11 cellular contexts compared by ENCODE assay signal in the genomic region with DNA sequence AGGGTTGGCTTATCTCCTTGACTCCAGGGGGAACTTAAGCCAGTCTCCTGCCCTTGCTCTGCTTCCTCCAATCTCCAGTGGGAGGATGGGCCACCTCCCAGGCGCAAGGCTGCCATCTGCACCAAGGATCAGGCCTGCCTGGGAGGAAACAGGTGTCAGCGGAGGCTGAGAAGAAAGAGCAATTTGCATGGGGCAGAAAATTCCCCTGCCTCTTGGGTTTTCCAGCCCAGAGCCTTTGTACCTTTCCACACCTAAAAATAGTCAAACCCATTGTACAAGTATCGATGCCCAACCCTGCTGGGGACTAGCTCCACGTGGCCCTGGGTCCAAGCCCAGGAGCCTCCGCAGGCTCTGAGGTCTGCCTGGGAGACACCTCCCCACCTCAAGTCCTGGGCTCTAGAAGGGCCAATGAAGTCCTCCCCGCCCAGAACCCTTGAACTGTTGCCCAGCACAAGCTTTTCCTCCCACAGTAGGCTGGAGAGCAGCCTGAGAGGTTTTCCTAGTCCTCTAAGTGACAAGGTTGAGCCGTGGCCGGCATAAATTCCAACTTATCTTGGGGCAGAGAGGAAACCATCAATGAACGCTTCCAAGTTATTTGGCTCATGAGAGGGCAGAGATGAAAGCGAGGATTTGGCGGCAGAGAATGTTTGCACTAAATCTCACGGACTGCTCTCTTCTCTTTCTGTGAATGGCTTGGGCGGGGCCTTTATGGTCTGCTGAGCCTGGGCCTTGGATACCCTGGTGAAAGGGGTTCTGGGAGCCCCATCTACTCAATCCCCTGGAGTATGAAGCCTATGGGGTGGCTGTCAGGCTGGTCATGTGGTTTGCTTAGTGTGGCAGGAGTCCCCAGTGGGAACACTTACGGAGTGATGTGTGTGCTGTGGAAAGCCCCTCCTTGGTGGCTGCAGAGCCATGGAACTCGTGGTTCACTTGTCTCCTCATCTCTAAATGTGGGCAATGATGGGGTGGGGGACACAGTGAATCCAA. TPM values are rescaled to one million over a fixed set of nuclear protein-coding genes. Genes with fewer than 3 reads are reported as not detected.
A peak's percentile ranks its signal among the peaks of the same experiment; 100 is the strongest.
DNase-seq lines count a peak whose midpoint lies in the region; FAIRE-seq and TF ChIP-seq lines count a peak whose summit lies in the region.
"Had no signal": no experiment of that assay in that cellular context is flagged by ENCODE, and none has a peak within 500 bp of the region (broad histone marks: within the 10 kb centered on the region; RNA-seq: fewer than 3 reads in every experiment).

No MANE protein-coding gene starts in this region.

- H3K4me3 ChIP-seq in HUES6 (ENCODE audit: low read depth, low read length) = no peak overlapping the region
- H3K4me3 ChIP-seq in endodermal cell (ENCODE audit: low read length) = no peak overlapping the region
- no peak overlapping the region for H3K4me3 ChIP-seq in small intestine (ENCODE audit: low read depth in 1 of 2, low read length in 2 of 2)

- peaks cover 69% of the 10 kb centered on the region for H3K36me3 Mint-ChIP-seq in endodermal cell (ENCODE audit: low read depth)

- H3K4me1 ChIP-seq in HUES6 (ENCODE audit: control insufficient read depth, insufficient read depth, low read length) (peaks cover 49% of the 10 kb centered on the region), endodermal cell (ENCODE audit: control insufficient read depth, insufficient read depth, low read length) (peaks cover 7% of the 10 kb centered on the region), small intestine (ENCODE audit: control insufficient read depth in 2 of 2, insufficient read depth in 1 of 2, low read depth in 1 of 2, low read length in 1 of 2) (peaks cover 0 to 8% of the 10 kb centered on the region in 2 donors)

- H3K27ac ChIP-seq in HUES6 (ENCODE audit: low read depth, low read length) (0 out of 2 replicates have a peak overlapping the region, but pooled peaks have one; percentile 49), endodermal cell (ENCODE audit: low read depth, low read length) (no peak overlapping the region), small intestine (ENCODE audit: low read depth in 1 of 2, low read length in 1 of 2) (no peak overlapping the region)

- H3K27me3 ChIP-seq in HUES6 (ENCODE audit: control insufficient read depth, insufficient read depth, low read length) = no peaks in the 10 kb centered on the region
- H3K27me3 ChIP-seq in endodermal cell (ENCODE audit: control insufficient read depth, insufficient read depth, low read length, poor library complexity, severe bottlenecking) = no peaks in the 10 kb centered on the region
- no peaks in the 10 kb centered on the region for H3K27me3 ChIP-seq in small intestine (ENCODE audit: control insufficient read depth in 2 of 2, insufficient read depth in 2 of 2, low read length in 2 of 2)

- DNase-seq in GM12891 (ENCODE audit: insufficient read length, low spot score) (no peak), GM19240 (ENCODE audit: insufficient read length, low spot score) (peak; percentile 45), endodermal cell (no peak), small intestine (no peak), putamen (ENCODE audit: low spot score) (no peak), NCI-H1694 treated with DMSO at 0.1 percent for 48 hours (lab: John Stamatoyannopoulos, UW) (no peak)
- no peak for DNase-seq in stimulated activated CD4-positive, alpha-beta T cell treated with anti-CD3 and anti-CD28 coated beads, Interleukin-12 subunit alpha, Interleukin-12 subunit beta, amount 100 ng/mL, for 4 hours
- DNase-seq: DMS153; effector CD4-positive, alpha-beta T cell; NCI-H1436 had no signal

- FAIRE-seq in GM12891 (lab: Jason Lieb, UNC) (peak; percentile 51), small intestine (lab: Jason Lieb, UNC) (no peak)

- H3K4me1 Mint-ChIP-seq in endodermal cell = peaks cover 29% of the 10 kb centered on the region

- no peak for TF ChIP-seq CTCF in endodermal cell (conservative IDR thresholded peaks at IDR 0.05)

- WGBS in endodermal cell (ENCODE audit: insufficient coverage in 1 of 2, insufficient read length in 1 of 2), 2 experiments = 92 to 96% methylated on average over 6 to 15 of the region's 15 CpGs
- 80 to 87% (median 87%) methylated on average over 15 of the region's 15 CpGs for WGBS in small intestine, 3 donors

- no peaks in the 10 kb centered on the region for H3K27me3 Mint-ChIP-seq in endodermal cell (ENCODE audit: insufficient read depth)

- H3K9ac ChIP-seq in HUES6 (ENCODE audit: low read length) (no peak overlapping the region), endodermal cell (ENCODE audit: extremely low read depth, low read length, poor library complexity, severe bottlenecking) (no peak overlapping the region)

- H3K36me3 ChIP-seq in HUES6 (ENCODE audit: control insufficient read depth, insufficient read depth, low read length) (peaks cover 69% of the 10 kb centered on the region), endodermal cell (ENCODE audit: control insufficient read depth, insufficient read depth, low read length) (peaks cover 33% of the 10 kb centered on the region), small intestine (ENCODE audit: control insufficient read depth in 2 of 2, insufficient read depth in 2 of 2, low read length in 2 of 2) (peaks cover 11 to 34% of the 10 kb centered on the region in 2 donors)

- H3K9me3 Mint-ChIP-seq in endodermal cell = no peaks in the 10 kb centered on the region

- H3K4me3 Mint-ChIP-seq in endodermal cell = no peak overlapping the region

- H3K9me3 ChIP-seq in HUES6 (ENCODE audit: control insufficient read depth, insufficient read depth, low read depth, low read length) (no peaks in the 10 kb centered on the region), endodermal cell (ENCODE audit: control insufficient read depth, low read length) (no peaks in the 10 kb centered on the region), small intestine (ENCODE audit: control insufficient read depth, low read depth) (no peaks in the 10 kb centered on the region)

- TF ChIP-seq POLR2A in GM12891 (IDR thresholded peaks at IDR 0.05; ENCODE audit: low read depth, low read length) = 0 out of 2 replicates have a peak, but pooled peaks have one; percentile 11

- H3K27ac Mint-ChIP-seq in endodermal cell = peak overlapping the region; percentile 95

TF ChIP-seq in GM12891, 5 proteins besides CTCF, POLR2A, EP300 and RAD21:
- peak; percentile 36; the same call in 1 of the 2 replicates for TF ChIP-seq POLR2AphosphoS5 (IDR thresholded peaks at IDR 0.05; ENCODE audit: low read depth, low read length)
- TF ChIP-seq POU2F2 (IDR thresholded peaks at IDR 0.05; ENCODE audit: low read depth, low read length) = peak; percentile 88; the same call in 1 of the 2 replicates
- TF ChIP-seq SPI1 (IDR thresholded peaks at IDR 0.05; ENCODE audit: low read depth, low read length) = no peak
- TF ChIP-seq TAF1 (IDR thresholded peaks at IDR 0.05; ENCODE audit: low read depth, low read length) = 0 out of 2 replicates have a peak, but pooled peaks have one; percentile 37

RNA-seq across cellular contexts. Expression of a gene that starts 15.6 kb away (rescaled TPM):
- 19.6 TPM for polyA plus RNA-seq in GM12891 (2012; ENCODE audit: low read depth, missing spikeins)
- 10 to 100 TPM; 33.9 to 51.9 TPM for total RNA-seq in endodermal cell
- 4.3 TPM for polyA plus RNA-seq in endodermal cell (2013, experiment 1 of 2)
- 4.5 TPM for polyA plus RNA-seq in endodermal cell (2013, experiment 2 of 2)
- 10 to 100 TPM in 1 of 3 donors, 1 to 10 TPM in 2; 8.1 to 24.2 (median 8.4) TPM for polyA plus RNA-seq in small intestine
